ENCODE assay signal across 24 cellular contexts in genomic region chr3:84820906-84821305, GRCh38.
"Had no signal": no experiment of that assay in that cellular context is flagged by ENCODE, and none has a peak within 500 bp of the region (broad histone marks: within the 10 kb centered on the region; RNA-seq: fewer than 3 reads in every experiment).

No MANE protein-coding gene starts in this region.

- H3K36me3 ChIP-seq: neural progenitor cell, ovary, right lobe of liver, sigmoid colon, stomach, thoracic aorta, thyroid gland, tibial nerve, upper lobe of left lung, vagina had no signal

- H3K27me3 ChIP-seq: neural progenitor cell, ovary, right lobe of liver, sigmoid colon, stomach, thyroid gland, tibial nerve, upper lobe of left lung, vagina had no signal

- H3K9ac ChIP-seq: neural progenitor cell, parathyroid adenoma had no signal

- H3K9me3 ChIP-seq: ovary, psoas muscle, right lobe of liver, sigmoid colon, thoracic aorta, thyroid gland, upper lobe of left lung, vagina had no signal

- H2AFZ ChIP-seq: neural progenitor cell, parathyroid adenoma had no signal

- DNase-seq: occipital lobe; ovary; posterior cingulate gyrus; psoas muscle; right cardiac atrium; right lobe of liver; sigmoid colon; small intestine; stimulated activated CD4-positive, alpha-beta T cell treated with anti-CD3 and anti-CD28 coated beads, Interleukin-15, amount 100 ng/mL, for 24 hours; stimulated activated CD4-positive, alpha-beta T cell treated with anti-CD3 and anti-CD28 coated beads, Interleukin-2, amount 100 ng/mL, for 24 hours; stimulated activated CD4-positive, alpha-beta T cell treated with anti-CD3 and anti-CD28 coated beads, Interleukin-2, amount 100 ng/mL, for 48 hours; stimulated activated CD4-positive, alpha-beta T cell treated with anti-CD3 and anti-CD28 coated beads, Interleukin-4, amount 100 ng/mL, for 24 hours; stimulated activated naive B cell treated with anti-CD40 and anti-IgM and Interleukin-4, amounts not matched to agents 10 μg/mL and 1 μg/mL and 100 μg/mL, for 72 hours; stimulated activated naive CD4-positive, alpha-beta T cell treated with Interleukin-2 at 50 U/mL for 16 hours; stomach; thyroid gland; trophoblast cell; upper lobe of left lung had no signal

- H3K4me3 ChIP-seq: neural progenitor cell, ovary, psoas muscle, right lobe of liver, sigmoid colon, stomach, thoracic aorta, thyroid gland, tibial nerve, upper lobe of left lung, vagina had no signal

- H3K79me2 ChIP-seq: parathyroid adenoma had no signal

- H3K27ac ChIP-seq: neural progenitor cell, ovary, parathyroid adenoma, psoas muscle, right lobe of liver, sigmoid colon, stomach, thoracic aorta, thyroid gland, tibial nerve, upper lobe of left lung, vagina had no signal

- ATAC-seq: psoas muscle; right cardiac atrium; right lobe of liver; stimulated activated effector memory CD8-positive, alpha-beta T cell treated with anti-CD3 and anti-CD28 coated beads, Interleukin-12 subunit alpha, Interleukin-12 subunit beta, amount 100 ng/mL, for 72 hours; stimulated activated naive B cell treated with anti-CD40 and anti-IgM and Interleukin-4, amounts not matched to agents 10 μg/mL and 1 μg/mL and 100 μg/mL, for 72 hours had no signal

- H3K4me2 ChIP-seq: neural progenitor cell had no signal

- H3K4me1 ChIP-seq: neural progenitor cell, parathyroid adenoma, psoas muscle, right lobe of liver, sigmoid colon, stomach, thyroid gland, tibial nerve, upper lobe of left lung, vagina had no signal
